ENCODE assay signal across 8 cellular contexts in genomic region chr3:4720316-4721075, GRCh38.
DNase-seq lines count a peak whose midpoint lies in the region; ATAC-seq and TF ChIP-seq lines count a peak whose summit lies in the region.

No MANE protein-coding gene starts in this region.

- TF ChIP-seq CTCF in AG04450 (IDR thresholded peaks at IDR 0.05; ENCODE audit: low read depth, low read length) (peak; percentile 25; the same call in 1 of the 2 replicates), RWPE1 (conservative IDR thresholded peaks at IDR 0.05; ENCODE audit: low read depth) (peak; percentile 41), vagina (IDR thresholded peaks at IDR 0.05) (peak in 1 of 3 experiments; percentile 64)

- no peak for TF ChIP-seq POLR2A in vagina (IDR thresholded peaks at IDR 0.05)

- H3K4me3 ChIP-seq in AG04450 (ENCODE audit: low read depth, low read length) (no peak overlapping the region), duodenal mucosa (ENCODE audit: low read depth in 1 of 2, low read length in 2 of 2) (peak overlapping the region in 1 of 2 donors; percentile 2), vagina (no peak overlapping the region)

- H3K36me3 ChIP-seq in duodenal mucosa (ENCODE audit: control insufficient read depth in 1 of 2, insufficient read depth in 2 of 2, low read length in 2 of 2) (peaks cover 0 to 4% of the 10 kb centered on the region in 2 donors), vagina (no peaks in the 10 kb centered on the region)

- H3K27ac ChIP-seq in AG04450 (ENCODE audit: low read depth, low read length) (no peak overlapping the region), RWPE1 (no peak overlapping the region), duodenal mucosa (ENCODE audit: low read depth, low read length) (no peak overlapping the region), vagina (peak overlapping the region; percentile 73)

- POLR2A ChIA-PET in AG04450 (lab: Yijun Ruan, JAX) (interaction anchor here (0.6 to 1.5 kb wide), 3 partner anchors 128 to 381 kb away, joined by 3 to 7 read pairs (median 4); partner anchors contain the start of gene BHLHE40), RWPE1 (lab: Yijun Ruan, JAX; ENCODE audit: low non-redundant PET) (no interaction called here)

- intact Hi-C loops in vagina (cut with DNase I) = loop anchor here (5.0 kb wide), 2 partner anchors 267 to 307 kb away; no protein-coding TSS in a partner anchor

- CTCF ChIA-PET in AG04450 (lab: Charles Lee) (interaction anchor here (0.8 to 2.4 kb wide), 16 partner anchors 9 to 370 kb away, joined by 3 to 41 read pairs (median 6); partner anchors contain the start of gene BHLHE40), RWPE1 (lab: Yijun Ruan, JAX) (interaction anchor here (0.6 to 1.4 kb wide), 7 partner anchors 91 to 416 kb away, joined by 3 to 5 read pairs (median 4); no protein-coding TSS in a partner anchor)

- H3K4me1 ChIP-seq in duodenal mucosa (ENCODE audit: control insufficient read depth in 1 of 2, insufficient read depth in 2 of 2, low read length in 2 of 2) (peaks cover 29 to 48% of the 10 kb centered on the region in 2 donors), vagina (peaks cover 34% of the 10 kb centered on the region)

- H3K9me3 ChIP-seq in AG04450 (ENCODE audit: control insufficient read depth, insufficient read depth, low read length) (no peaks in the 10 kb centered on the region), duodenal mucosa (ENCODE audit: control insufficient read depth in 1 of 2, low read length in 2 of 2) (no peaks in the 10 kb centered on the region), vagina (no peaks in the 10 kb centered on the region)

- DNase-seq in AG04450 (ENCODE audit: low read depth, low spot score) (no peak), GM19238 (ENCODE audit: insufficient read length, low spot score) (peak; percentile 13), RWPE1 (ENCODE audit: low spot score) (peak; percentile 34), lung microvascular endothelial cell (ENCODE audit: low read depth in 2 of 2) (peak; percentile 83 to 91), vagina (ENCODE audit: extremely low spot score in 2 of 2) (no peak), NCI-H187 treated with DMSO at 0.1 percent for 48 hours (lab: John Stamatoyannopoulos, UW) (no peak)

- no peak for ATAC-seq in GM18511 (IDR thresholded peaks at IDR 0.05; ENCODE audit: unreplicated experiment)

- H3K9ac ChIP-seq in duodenal mucosa (ENCODE audit: low read depth in 1 of 2, low read length in 2 of 2) = peak overlapping the region; percentile 2 to 40

- H3K27me3 ChIP-seq in AG04450 (ENCODE audit: control insufficient read depth, insufficient read depth, low read length) (no peaks in the 10 kb centered on the region), duodenal mucosa (ENCODE audit: control insufficient read depth in 1 of 2, insufficient read depth in 2 of 2, low read length in 2 of 2) (no peaks in the 10 kb centered on the region), vagina (no peaks in the 10 kb centered on the region)

Comparison
In these comparisons a context has a peak if more than half of its experiments do, and no peak if none do; other contexts are left out.
1. DNase-seq: peak in GM19238 (single experiment), RWPE1 (single experiment) and lung microvascular endothelial cell (2 of 2); none in AG04450 (single experiment), vagina (0 of 2) and NCI-H187 treated with DMSO at 0.1 percent for 48 hours (single experiment).